ENCODE assay signal across 19 cellular contexts in the genomic region with DNA sequence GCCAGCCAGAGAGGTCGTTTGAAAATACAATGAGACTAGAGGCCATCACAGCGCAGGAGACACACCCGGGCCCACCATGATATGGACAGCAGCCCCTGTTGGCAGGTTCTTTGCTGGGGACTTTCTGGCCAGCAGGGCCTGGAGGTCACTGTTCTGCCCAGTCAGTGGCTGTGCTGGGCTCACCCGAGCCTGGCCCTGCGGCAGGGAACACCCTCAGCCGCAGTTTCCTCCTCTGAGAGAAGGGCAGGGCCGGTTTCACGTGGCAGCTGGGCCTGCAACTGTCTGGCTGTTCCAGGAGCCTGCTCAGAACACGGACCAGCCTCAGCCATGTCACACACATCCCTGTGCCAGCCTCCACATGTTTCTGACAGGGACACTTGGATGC. TPM values are rescaled to one million over a fixed set of nuclear protein-coding genes. Genes with fewer than 3 reads are reported as not detected.
DNase-seq lines count a peak whose midpoint lies in the region; ATAC-seq, FAIRE-seq and TF ChIP-seq lines count a peak whose summit lies in the region.
"Had no signal": no experiment of that assay in that cellular context is flagged by ENCODE, and none has a peak within 500 bp of the region (broad histone marks: within the 10 kb centered on the region; RNA-seq: fewer than 3 reads in every experiment).

No MANE protein-coding gene starts in this region.

- H3K9ac ChIP-seq in H1 (replicated peaks in 1 of 4; ENCODE audit: extremely low read depth in 1 of 4, low read depth in 3 of 4, low read length in 3 of 4) = no peak overlapping the region
- H3K9ac ChIP-seq in stomach smooth muscle (ENCODE audit: low read length in 2 of 2) = peak overlapping the region; percentile 48 to 72

- H3K4me1 ChIP-seq in HEK293 (ENCODE audit: control insufficient read depth, insufficient read depth, low read length) = no peaks in the 10 kb centered on the region
- H3K4me1 ChIP-seq in H1 (replicated peaks in 1 of 4; ENCODE audit: control insufficient read depth in 3 of 4, insufficient read depth in 4 of 4, low read length in 3 of 4) = peaks cover 0 to 7% (median 0%) of the 10 kb centered on the region in 4 experiments; a peak in 2 of 7 replicates
- H3K4me1 ChIP-seq in left lung = peaks cover 0 to 6% of the 10 kb centered on the region in 2 donors
- H3K4me1 ChIP-seq in stomach smooth muscle (ENCODE audit: control insufficient read depth, insufficient read depth, low read length) = peaks cover 41% of the 10 kb centered on the region
- H3K4me1 ChIP-seq: uterus had no signal

- H3K27ac ChIP-seq in HEK293 (ENCODE audit: extremely low read depth, low read depth, low read length) = no peak overlapping the region
- no peak overlapping the region for H3K27ac ChIP-seq in H1 (ENCODE audit: low read depth, low read length)
- H3K27ac ChIP-seq in left lung = no peak overlapping the region
- peak overlapping the region; percentile 89 for H3K27ac ChIP-seq in stomach smooth muscle (ENCODE audit: low read length)
- H3K27ac ChIP-seq: C4-2B, uterus had no signal

- no peak for TF ChIP-seq EP300 in H1 (IDR thresholded peaks at IDR 0.05; ENCODE audit: borderline replicate concordance in 1 of 2, low read depth in 2 of 2, low read length in 2 of 2)

- no peaks in the 10 kb centered on the region for H3K23me2 ChIP-seq in H1 (ENCODE audit: low read depth, low read length)

- no peak overlapping the region for H2BK120ac ChIP-seq in H1 (replicated peaks; ENCODE audit: low read depth, low read length)

- H3K27me3 Mint-ChIP-seq in activated naive CD4-positive, alpha-beta T cell treated with anti-CD3 and anti-CD28 coated beads for 36 hours (ENCODE audit: low read depth) = no peaks in the 10 kb centered on the region

- H2BK5ac ChIP-seq in H1 (ENCODE audit: low read depth, low read length) = no peak overlapping the region

- H3K4me1 Mint-ChIP-seq in activated naive CD4-positive, alpha-beta T cell treated with anti-CD3 and anti-CD28 coated beads for 36 hours (ENCODE audit: low read depth) = no peaks in the 10 kb centered on the region
- H3K4me1 Mint-ChIP-seq: central memory CD8-positive, alpha-beta T cell had no signal

- no peak overlapping the region for H2AFZ ChIP-seq in H1 (ENCODE audit: low read length)

- TF ChIP-seq CTCF in HEK293 (tag by site-specific recombination; IDR thresholded peaks at IDR 0.05) (no peak), H1 (IDR thresholded peaks at IDR 0.05; ENCODE audit: control extremely low read depth in 1 of 3, insufficient read depth in 1 of 3, low read depth in 1 of 3, low read length in 3 of 3) (no peak), left lung (IDR thresholded peaks at IDR 0.05) (no peak)

- POLR2A ChIA-PET in HEK293 (lab: Yijun Ruan, JAX) (no interaction called here), H1 (lab: Charles Lee; ENCODE audit: partially characterized antibody) (no interaction called here)

- no peaks in the 10 kb centered on the region for H3K36me3 Mint-ChIP-seq in activated naive CD4-positive, alpha-beta T cell treated with anti-CD3 and anti-CD28 coated beads for 36 hours (ENCODE audit: low read depth)
- H3K36me3 Mint-ChIP-seq: activated naive CD4-positive, alpha-beta T cell treated with anti-CD3 and anti-CD28 coated beads, Interleukin-2, amount 50 U/mL, for 72 hours; IgD-negative memory B cell had no signal

- H4K5ac ChIP-seq in H1 (ENCODE audit: insufficient read length, low read depth, low read length) = no peak overlapping the region

- WGBS in H1 (ENCODE audit: extremely low coverage in 1 of 2, insufficient coverage in 1 of 2, insufficient read length in 1 of 2, insufficient replicate concordance in 2 of 2, low coverage in 1 of 2, low lambda C conversion rate in 2 of 2, missing lambda C conversion rate in 1 of 2), 2 experiments = 86% methylated on average over 9 of the region's 9 CpGs; no CpG with 5 or more reads in 1 of the 2 experiments

- no peaks in the 10 kb centered on the region for H3K9me3 Mint-ChIP-seq in activated naive CD4-positive, alpha-beta T cell treated with anti-CD3 and anti-CD28 coated beads for 36 hours
- H3K9me3 Mint-ChIP-seq: activated naive CD4-positive, alpha-beta T cell treated with anti-CD3 and anti-CD28 coated beads, Interleukin-2, amount 50 U/mL, for 72 hours; central memory CD8-positive, alpha-beta T cell had no signal

- no peak for DNase-seq in H1 (ENCODE audit: low read depth in 1 of 2, low spot score in 2 of 2)
- DNase-seq in left lung = peak in 1 of 2 donors; percentile 54
- no peak for DNase-seq in stimulated activated CD4-positive, alpha-beta T cell treated with anti-CD3 and anti-CD28 coated beads, Interleukin-2, amount 100 ng/mL, for 48 hours
- no peak for DNase-seq in HPDE6-E6E7 (ENCODE audit: extremely low spot score)
- no peak for DNase-seq in activated naive CD4-positive, alpha-beta T cell treated with anti-CD3 and anti-CD28 coated beads for 36 hours
- DNase-seq: activated CD8-positive, alpha-beta memory T cell treated with anti-CD3 and anti-CD28 coated beads, Interleukin-2, amount 50 U/mL, for 48 hours; NCI-H1105 treated with DMSO at 0.1 percent for 48 hours; OCI-M1; uterus had no signal

- TF ChIP-seq POLR2A in H1 (IDR thresholded peaks at IDR 0.05; ENCODE audit: control extremely low read depth in 1 of 2, low read depth in 2 of 2, low read length in 2 of 2) = no peak

- CTCF ChIA-PET in HEK293 (lab: Yijun Ruan, JAX) (no interaction called here), H1 (lab: Charles Lee; ENCODE audit: partially characterized antibody) (interaction anchor here (1.0 to 2.0 kb wide), 2 partner anchors 11 to 23 kb away, joined by 3 to 5 read pairs; no protein-coding TSS in a partner anchor)
- CTCF ChIA-PET in activated naive CD4-positive, alpha-beta T cell treated with anti-CD3 and anti-CD28 coated beads for 36 hours (lab: Charles Lee) = no interaction called here

- H3K4me3 ChIP-seq in HEK293 (ENCODE audit: low read depth, low read length) = no peak overlapping the region
- no peak overlapping the region for H3K4me3 ChIP-seq in H1 (ENCODE audit: extremely low read depth in 1 of 4, insufficient read depth in 2 of 4, low read depth in 3 of 4, low read length in 4 of 4)
- H3K4me3 ChIP-seq in left lung = no peak overlapping the region
- H3K4me3 ChIP-seq in stomach smooth muscle (ENCODE audit: low read length in 2 of 2) = peak overlapping the region in 1 of 2 donors; percentile 8
- H3K4me3 ChIP-seq: lung, uterus had no signal

- H3K27me3 ChIP-seq in H1 (replicated peaks in 1 of 4; ENCODE audit: control insufficient read depth in 3 of 4, extremely low read depth in 1 of 4, insufficient read depth in 3 of 4, low read length in 3 of 4) (no peaks in the 10 kb centered on the region), left lung (peaks cover 0 to 34% of the 10 kb centered on the region in 2 donors), stomach smooth muscle (ENCODE audit: control insufficient read depth in 1 of 2, insufficient read depth in 2 of 2, low read length in 2 of 2) (no peaks in the 10 kb centered on the region)
- H3K27me3 ChIP-seq: uterus had no signal

- no peak overlapping the region for H3K4ac ChIP-seq in H1 (replicated peaks; ENCODE audit: insufficient read length, low read depth, low read length)

- no peak overlapping the region for H3K18ac ChIP-seq in H1 (ENCODE audit: extremely low read depth, low read length)

- no peak overlapping the region for H4K91ac ChIP-seq in H1 (replicated peaks; ENCODE audit: insufficient read length, low read length)

- H2AK5ac ChIP-seq in H1 (ENCODE audit: low read depth, low read length) = no peak overlapping the region

- intact Hi-C loops in left lung (cut with DNase I) = no loop called here
- intact Hi-C loops in activated naive CD4-positive, alpha-beta T cell treated with anti-CD3 and anti-CD28 coated beads for 36 hours (cut with micrococcal nuclease) = no loop called here

- no peak overlapping the region for H3K23ac ChIP-seq in H1 (ENCODE audit: insufficient read length)

- no peak overlapping the region for H2BK20ac ChIP-seq in H1 (ENCODE audit: low read length)

- no peak overlapping the region for H2BK15ac ChIP-seq in H1 (ENCODE audit: low read length)

- FAIRE-seq in H1 (lab: Jason Lieb, UNC) = no peak
- FAIRE-seq: GM12891 had no signal

- H3K9me3 ChIP-seq in HEK293 (ENCODE audit: control insufficient read depth, insufficient read depth, low read depth, low read length) (no peaks in the 10 kb centered on the region), H1 (ENCODE audit: insufficient read depth in 2 of 2, low read depth in 1 of 2, low read length in 1 of 2) (no peaks in the 10 kb centered on the region; a peak in 1 of 4 replicates), left lung (no peaks in the 10 kb centered on the region), stomach smooth muscle (ENCODE audit: control insufficient read depth in 2 of 2, low read length in 2 of 2) (no peaks in the 10 kb centered on the region)
- H3K9me3 ChIP-seq: uterus had no signal

- 0 out of 2 replicates have a peak overlapping the region, but pooled peaks have one; percentile 9 for H2BK12ac ChIP-seq in H1 (ENCODE audit: low read depth, low read length)

- H4K8ac ChIP-seq in H1 (ENCODE audit: extremely low read depth, insufficient read depth, low read length) = no peak overlapping the region

- no peak overlapping the region for H3K14ac ChIP-seq in H1 (ENCODE audit: insufficient read length)

- no peaks in the 10 kb centered on the region for H3K79me2 ChIP-seq in H1 (ENCODE audit: control insufficient read depth in 1 of 2, insufficient read depth in 2 of 2, low read length in 2 of 2)

- no peak overlapping the region for H3K56ac ChIP-seq in H1 (replicated peaks; ENCODE audit: insufficient read length, low read depth, low read length)

- ATAC-seq in left lung (peak; percentile 22), HG03139 (IDR thresholded peaks at IDR 0.05; ENCODE audit: unreplicated experiment) (no peak)
- ATAC-seq: activated CD4-positive, CD25-positive, alpha-beta regulatory T cell treated with anti-CD3 and anti-CD28 coated beads, Interleukin-2, amount 50 U/mL, for 24 hours; activated naive CD4-positive, alpha-beta T cell treated with anti-CD3 and anti-CD28 coated beads, Interleukin-2, amount 50 U/mL, for 72 hours had no signal

- no peak for TF ChIP-seq RAD21 in H1 (IDR thresholded peaks at IDR 0.05 in 1 of 2, conservative IDR thresholded peaks at IDR 0.05 in 1 of 2; ENCODE audit: low read depth in 2 of 2, low read length in 2 of 2)

- H3K4me2 ChIP-seq in H1 (ENCODE audit: insufficient read depth in 1 of 2, low read depth in 2 of 2, low read length in 2 of 2) = no peak overlapping the region

- H3K36me3 ChIP-seq in HEK293 (ENCODE audit: control insufficient read depth in 2 of 2, insufficient read depth in 1 of 2, low read length in 2 of 2) = no peaks in the 10 kb centered on the region
- no peaks in the 10 kb centered on the region for H3K36me3 ChIP-seq in H1 (ENCODE audit: control insufficient read depth in 2 of 4, insufficient read depth in 4 of 4, low read length in 3 of 4)
- no peaks in the 10 kb centered on the region for H3K36me3 ChIP-seq in left lung
- H3K36me3 ChIP-seq in stomach smooth muscle (ENCODE audit: control insufficient read depth in 2 of 2, insufficient read depth in 2 of 2, low read length in 2 of 2) = no peaks in the 10 kb centered on the region
- H3K36me3 ChIP-seq: uterus had no signal

- H4K20me1 ChIP-seq in H1 (replicated peaks in 1 of 2; ENCODE audit: control insufficient read depth in 1 of 2, insufficient read depth in 2 of 2, low read length in 2 of 2) = peaks cover 0 to 1% of the 10 kb centered on the region in 2 experiments

- H3K4me3 Mint-ChIP-seq in activated naive CD4-positive, alpha-beta T cell treated with anti-CD3 and anti-CD28 coated beads for 36 hours = no peak overlapping the region
- H3K4me3 Mint-ChIP-seq: central memory CD8-positive, alpha-beta T cell had no signal

- no peaks in the 10 kb centered on the region for H3K79me1 ChIP-seq in H1 (ENCODE audit: low read depth, low read length)

- H3K27ac Mint-ChIP-seq in activated naive CD4-positive, alpha-beta T cell treated with anti-CD3 and anti-CD28 coated beads for 36 hours = no peak overlapping the region
- H3K27ac Mint-ChIP-seq: activated naive CD4-positive, alpha-beta T cell treated with anti-CD3 and anti-CD28 coated beads, Interleukin-2, amount 50 U/mL, for 72 hours; IgD-negative memory B cell had no signal

RNA-seq across cellular contexts. Expression of gene ADPRHL1, which starts 39.4 kb away (rescaled TPM):
- 1.7 and 2.0 TPM in 2 replicates for total RNA-seq in H1 (2021; fragmentation: NEBNext Ultra II Directional; extraction: Animal tissue kit (Norgen Biotek cat#: 25700))
- 0.74 and 1.3 TPM in 2 replicates for polyA plus RNA-seq in H1 (2011; rRNA removed)
- 1.0 TPM for polyA plus RNA-seq in H1 (2011; cell fraction: cytosol; rRNA removed)
- 1.5 TPM for polyA plus RNA-seq in H1 (2011; cell fraction: nucleus; rRNA removed)
- polyA plus RNA-seq in H1 (2012, experiment 1 of 2) = 0.77 to 1.4 TPM (median 1.2 TPM) in 4 replicates
- polyA plus RNA-seq in H1 (2012, experiment 2 of 2) = 0.49 TPM
- 0.75 TPM for polyA plus RNA-seq in H1 (2013, experiment 1 of 2)
- polyA plus RNA-seq in H1 (2013, experiment 2 of 2) = 0.52 TPM
- polyA minus RNA-seq in H1 (2011; rRNA and poly(A)+ RNA removed) = 0.34 and 0.76 TPM in 2 replicates
- not detected for polyA minus RNA-seq in H1 (2011; cell fraction: cytosol; rRNA and poly(A)+ RNA removed)
- 1.6 TPM for polyA minus RNA-seq in H1 (2011; cell fraction: nucleus; rRNA and poly(A)+ RNA removed)
- total RNA-seq in left lung = 1 to 10 TPM; 2.0 to 2.3 TPM
- total RNA-seq in activated naive CD4-positive, alpha-beta T cell treated with anti-CD3 and anti-CD28 coated beads for 36 hours = under 1 TPM; 0.10 to 0.57 TPM

RNA-seq across cellular contexts. Expression of gene GRTP1, which starts 50.0 kb away (rescaled TPM):
- total RNA-seq in H1 (2021; fragmentation: NEBNext Ultra II Directional; extraction: Animal tissue kit (Norgen Biotek cat#: 25700)) = 52.0 and 54.3 TPM in 2 replicates
- 34.7 and 47.5 TPM in 2 replicates for polyA plus RNA-seq in H1 (2011; rRNA removed)
- polyA plus RNA-seq in H1 (2011; cell fraction: cytosol; rRNA removed) = 42.5 TPM
- 44.3 TPM for polyA plus RNA-seq in H1 (2011; cell fraction: nucleus; rRNA removed)
- polyA plus RNA-seq in H1 (2012, experiment 1 of 2) = 42.4 to 45.7 TPM (median 42.7 TPM) in 4 replicates
- 43.5 TPM for polyA plus RNA-seq in H1 (2012, experiment 2 of 2)
- polyA plus RNA-seq in H1 (2013, experiment 1 of 2) = 29.8 TPM
- 25.9 TPM for polyA plus RNA-seq in H1 (2013, experiment 2 of 2)
- 15.8 and 16.3 TPM in 2 replicates for polyA minus RNA-seq in H1 (2011; rRNA and poly(A)+ RNA removed)
- polyA minus RNA-seq in H1 (2011; cell fraction: cytosol; rRNA and poly(A)+ RNA removed) = 33.6 TPM
- polyA minus RNA-seq in H1 (2011; cell fraction: nucleus; rRNA and poly(A)+ RNA removed) = 39.4 TPM
- total RNA-seq in left lung = 1 to 10 TPM; 6.7 to 7.1 TPM
- total RNA-seq in activated naive CD4-positive, alpha-beta T cell treated with anti-CD3 and anti-CD28 coated beads for 36 hours = under 1 TPM; 0.44 to 0.45 TPM
- polyA plus RNA-seq: IgD-negative memory B cell had no signal

Comparison
In these comparisons a context has a peak if more than half of its experiments do, and no peak if none do; other contexts are left out.
1. H3K9ac ChIP-seq: peak in stomach smooth muscle (2 of 2); none in H1 (0 of 4).
2. RNA of gene GRTP1, which starts 50.0 kb away (total RNA-seq): 52.0 to 54.3 TPM in H1 and 6.7 to 7.1 TPM in left lung; 0.44 to 0.45 TPM in activated naive CD4-positive, alpha-beta T cell treated with anti-CD3 and anti-CD28 coated beads for 36 hours; every median in the first group is over 4 times any median in the second.